In the genomic region with DNA sequence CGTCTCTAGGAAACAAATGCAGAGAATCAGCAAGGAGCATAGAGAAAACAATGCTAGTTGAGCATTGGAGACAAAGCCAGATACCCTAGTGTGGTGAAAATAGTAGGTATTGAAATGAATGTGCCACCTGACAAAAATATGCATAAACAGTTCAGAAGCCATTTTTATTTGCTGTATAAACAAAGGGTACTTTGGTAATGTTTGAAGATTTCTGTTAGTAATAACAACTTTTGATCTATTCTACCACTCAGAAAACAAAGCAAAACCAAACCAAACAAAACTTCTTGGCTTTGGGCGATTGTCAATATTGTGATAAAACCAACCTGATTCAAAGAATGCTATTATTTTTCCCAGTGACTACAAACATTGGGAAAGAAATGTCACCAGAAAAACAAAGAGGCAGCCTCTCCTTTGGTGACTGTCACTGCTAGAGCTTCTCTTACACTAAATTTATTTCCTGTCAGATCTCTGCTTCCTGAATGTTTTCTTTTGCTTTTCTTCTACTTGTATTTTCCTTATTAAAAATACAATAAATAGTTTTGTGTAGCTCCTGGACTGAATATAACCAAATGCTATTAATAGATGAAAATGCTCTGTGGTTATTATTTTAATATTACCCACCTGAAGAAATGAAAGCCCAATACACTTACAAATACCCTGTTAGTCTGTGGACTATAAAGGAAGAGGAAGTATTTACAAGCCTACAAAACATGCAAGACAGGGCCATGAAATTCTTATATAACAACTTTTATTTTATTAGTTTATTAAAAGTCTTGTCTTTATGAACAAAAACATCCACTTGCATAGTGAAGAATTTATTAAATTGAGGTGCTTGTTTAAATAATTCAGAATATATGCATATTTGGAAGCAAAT, we compare ENCODE assay signal across 2 cellular contexts.
TF ChIP-seq lines count a peak whose summit lies in the region.

No MANE protein-coding gene starts in this region.

TF ChIP-seq in GM23338, 12 proteins besides CTCF, POLR2A, EP300 and RAD21 (continues in another document):
- TF ChIP-seq, protein P1, sequence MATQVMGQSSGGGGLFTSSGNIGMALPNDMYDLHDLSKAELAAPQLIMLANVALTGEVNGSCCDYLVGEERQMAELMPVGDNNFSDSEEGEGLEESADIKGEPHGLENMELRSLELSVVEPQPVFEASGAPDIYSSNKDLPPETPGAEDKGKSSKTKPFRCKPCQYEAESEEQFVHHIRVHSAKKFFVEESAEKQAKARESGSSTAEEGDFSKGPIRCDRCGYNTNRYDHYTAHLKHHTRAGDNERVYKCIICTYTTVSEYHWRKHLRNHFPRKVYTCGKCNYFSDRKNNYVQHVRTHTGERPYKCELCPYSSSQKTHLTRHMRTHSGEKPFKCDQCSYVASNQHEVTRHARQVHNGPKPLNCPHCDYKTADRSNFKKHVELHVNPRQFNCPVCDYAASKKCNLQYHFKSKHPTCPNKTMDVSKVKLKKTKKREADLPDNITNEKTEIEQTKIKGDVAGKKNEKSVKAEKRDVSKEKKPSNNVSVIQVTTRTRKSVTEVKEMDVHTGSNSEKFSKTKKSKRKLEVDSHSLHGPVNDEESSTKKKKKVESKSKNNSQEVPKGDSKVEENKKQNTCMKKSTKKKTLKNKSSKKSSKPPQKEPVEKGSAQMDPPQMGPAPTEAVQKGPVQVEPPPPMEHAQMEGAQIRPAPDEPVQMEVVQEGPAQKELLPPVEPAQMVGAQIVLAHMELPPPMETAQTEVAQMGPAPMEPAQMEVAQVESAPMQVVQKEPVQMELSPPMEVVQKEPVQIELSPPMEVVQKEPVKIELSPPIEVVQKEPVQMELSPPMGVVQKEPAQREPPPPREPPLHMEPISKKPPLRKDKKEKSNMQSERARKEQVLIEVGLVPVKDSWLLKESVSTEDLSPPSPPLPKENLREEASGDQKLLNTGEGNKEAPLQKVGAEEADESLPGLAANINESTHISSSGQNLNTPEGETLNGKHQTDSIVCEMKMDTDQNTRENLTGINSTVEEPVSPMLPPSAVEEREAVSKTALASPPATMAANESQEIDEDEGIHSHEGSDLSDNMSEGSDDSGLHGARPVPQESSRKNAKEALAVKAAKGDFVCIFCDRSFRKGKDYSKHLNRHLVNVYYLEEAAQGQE (IDR thresholded peaks at IDR 0.05; ENCODE audit: unreplicated experiment): no peak
- no peak for TF ChIP-seq ZNF331 (CRISPR knock-in tag; IDR thresholded peaks at IDR 0.05; ENCODE audit: low read depth)
- TF ChIP-seq EZH2 (IDR thresholded peaks at IDR 0.05; ENCODE audit: low read depth, unreplicated experiment): no peak
- TF ChIP-seq, protein P2, sequence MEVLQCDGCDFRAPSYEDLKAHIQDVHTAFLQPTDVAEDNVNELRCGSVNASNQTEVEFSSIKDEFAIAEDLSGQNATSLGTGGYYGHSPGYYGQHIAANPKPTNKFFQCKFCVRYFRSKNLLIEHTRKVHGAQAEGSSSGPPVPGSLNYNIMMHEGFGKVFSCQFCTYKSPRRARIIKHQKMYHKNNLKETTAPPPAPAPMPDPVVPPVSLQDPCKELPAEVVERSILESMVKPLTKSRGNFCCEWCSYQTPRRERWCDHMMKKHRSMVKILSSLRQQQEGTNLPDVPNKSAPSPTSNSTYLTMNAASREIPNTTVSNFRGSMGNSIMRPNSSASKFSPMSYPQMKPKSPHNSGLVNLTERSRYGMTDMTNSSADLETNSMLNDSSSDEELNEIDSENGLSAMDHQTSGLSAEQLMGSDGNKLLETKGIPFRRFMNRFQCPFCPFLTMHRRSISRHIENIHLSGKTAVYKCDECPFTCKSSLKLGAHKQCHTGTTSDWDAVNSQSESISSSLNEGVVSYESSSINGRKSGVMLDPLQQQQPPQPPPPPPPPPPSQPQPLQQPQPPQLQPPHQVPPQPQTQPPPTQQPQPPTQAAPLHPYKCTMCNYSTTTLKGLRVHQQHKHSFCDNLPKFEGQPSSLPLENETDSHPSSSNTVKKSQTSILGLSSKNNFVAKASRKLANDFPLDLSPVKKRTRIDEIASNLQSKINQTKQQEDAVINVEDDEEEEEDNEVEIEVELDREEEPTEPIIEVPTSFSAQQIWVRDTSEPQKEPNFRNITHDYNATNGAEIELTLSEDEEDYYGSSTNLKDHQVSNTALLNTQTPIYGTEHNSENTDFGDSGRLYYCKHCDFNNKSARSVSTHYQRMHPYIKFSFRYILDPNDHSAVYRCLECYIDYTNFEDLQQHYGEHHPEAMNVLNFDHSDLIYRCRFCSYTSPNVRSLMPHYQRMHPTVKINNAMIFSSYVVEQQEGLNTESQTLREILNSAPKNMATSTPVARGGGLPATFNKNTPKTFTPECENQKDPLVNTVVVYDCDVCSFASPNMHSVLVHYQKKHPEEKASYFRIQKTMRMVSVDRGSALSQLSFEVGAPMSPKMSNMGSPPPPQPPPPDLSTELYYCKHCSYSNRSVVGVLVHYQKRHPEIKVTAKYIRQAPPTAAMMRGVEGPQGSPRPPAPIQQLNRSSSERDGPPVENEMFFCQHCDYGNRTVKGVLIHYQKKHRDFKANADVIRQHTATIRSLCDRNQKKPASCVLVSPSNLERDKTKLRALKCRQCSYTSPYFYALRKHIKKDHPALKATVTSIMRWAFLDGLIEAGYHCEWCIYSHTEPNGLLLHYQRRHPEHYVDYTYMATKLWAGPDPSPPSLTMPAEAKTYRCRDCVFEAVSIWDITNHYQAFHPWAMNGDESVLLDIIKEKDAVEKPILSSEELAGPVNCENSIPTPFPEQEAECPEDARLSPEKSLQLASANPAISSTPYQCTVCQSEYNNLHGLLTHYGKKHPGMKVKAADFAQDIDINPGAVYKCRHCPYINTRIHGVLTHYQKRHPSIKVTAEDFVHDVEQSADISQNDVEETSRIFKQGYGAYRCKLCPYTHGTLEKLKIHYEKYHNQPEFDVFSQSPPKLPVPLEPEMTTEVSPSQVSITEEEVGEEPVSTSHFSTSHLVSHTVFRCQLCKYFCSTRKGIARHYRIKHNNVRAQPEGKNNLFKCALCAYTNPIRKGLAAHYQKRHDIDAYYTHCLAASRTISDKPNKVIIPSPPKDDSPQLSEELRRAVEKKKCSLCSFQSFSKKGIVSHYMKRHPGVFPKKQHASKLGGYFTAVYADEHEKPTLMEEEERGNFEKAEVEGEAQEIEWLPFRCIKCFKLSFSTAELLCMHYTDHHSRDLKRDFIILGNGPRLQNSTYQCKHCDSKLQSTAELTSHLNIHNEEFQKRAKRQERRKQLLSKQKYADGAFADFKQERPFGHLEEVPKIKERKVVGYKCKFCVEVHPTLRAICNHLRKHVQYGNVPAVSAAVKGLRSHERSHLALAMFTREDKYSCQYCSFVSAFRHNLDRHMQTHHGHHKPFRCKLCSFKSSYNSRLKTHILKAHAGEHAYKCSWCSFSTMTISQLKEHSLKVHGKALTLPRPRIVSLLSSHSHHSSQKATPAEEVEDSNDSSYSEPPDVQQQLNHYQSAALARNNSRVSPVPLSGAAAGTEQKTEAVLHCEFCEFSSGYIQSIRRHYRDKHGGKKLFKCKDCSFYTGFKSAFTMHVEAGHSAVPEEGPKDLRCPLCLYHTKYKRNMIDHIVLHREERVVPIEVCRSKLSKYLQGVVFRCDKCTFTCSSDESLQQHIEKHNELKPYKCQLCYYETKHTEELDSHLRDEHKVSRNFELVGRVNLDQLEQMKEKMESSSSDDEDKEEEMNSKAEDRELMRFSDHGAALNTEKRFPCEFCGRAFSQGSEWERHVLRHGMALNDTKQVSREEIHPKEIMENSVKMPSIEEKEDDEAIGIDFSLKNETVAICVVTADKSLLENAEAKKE (CRISPR knock-in tag; IDR thresholded peaks at IDR 0.05): no peak
- no peak for TF ChIP-seq ZNF114 (CRISPR knock-in tag; IDR thresholded peaks at IDR 0.05)
- TF ChIP-seq, protein P3, sequence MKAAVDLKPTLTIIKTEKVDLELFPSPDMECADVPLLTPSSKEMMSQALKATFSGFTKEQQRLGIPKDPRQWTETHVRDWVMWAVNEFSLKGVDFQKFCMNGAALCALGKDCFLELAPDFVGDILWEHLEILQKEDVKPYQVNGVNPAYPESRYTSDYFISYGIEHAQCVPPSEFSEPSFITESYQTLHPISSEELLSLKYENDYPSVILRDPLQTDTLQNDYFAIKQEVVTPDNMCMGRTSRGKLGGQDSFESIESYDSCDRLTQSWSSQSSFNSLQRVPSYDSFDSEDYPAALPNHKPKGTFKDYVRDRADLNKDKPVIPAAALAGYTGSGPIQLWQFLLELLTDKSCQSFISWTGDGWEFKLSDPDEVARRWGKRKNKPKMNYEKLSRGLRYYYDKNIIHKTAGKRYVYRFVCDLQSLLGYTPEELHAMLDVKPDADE (IDR thresholded peaks at IDR 0.05): no peak
- TF ChIP-seq NANOG (IDR thresholded peaks at IDR 0.05; ENCODE audit: borderline replicate concordance): no peak

TF ChIP-seq in HepG2, 621 proteins besides CTCF, POLR2A, EP300 and RAD21 (continues in another document):
- TF ChIP-seq, protein P4, sequence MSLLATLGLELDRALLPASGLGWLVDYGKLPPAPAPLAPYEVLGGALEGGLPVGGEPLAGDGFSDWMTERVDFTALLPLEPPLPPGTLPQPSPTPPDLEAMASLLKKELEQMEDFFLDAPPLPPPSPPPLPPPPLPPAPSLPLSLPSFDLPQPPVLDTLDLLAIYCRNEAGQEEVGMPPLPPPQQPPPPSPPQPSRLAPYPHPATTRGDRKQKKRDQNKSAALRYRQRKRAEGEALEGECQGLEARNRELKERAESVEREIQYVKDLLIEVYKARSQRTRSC (CRISPR knock-in tag; IDR thresholded peaks at IDR 0.05; ENCODE audit: low read depth): no peak
- peak; percentile 70 for TF ChIP-seq CREM (IDR thresholded peaks at IDR 0.05)
- no peak for TF ChIP-seq CREM (CRISPR knock-in tag; IDR thresholded peaks at IDR 0.05)
- no peak for TF ChIP-seq ZNF510 (CRISPR knock-in tag; IDR thresholded peaks at IDR 0.05; ENCODE audit: low read depth)
- no peak for TF ChIP-seq EED (CRISPR knock-in tag; IDR thresholded peaks at IDR 0.05)
- TF ChIP-seq, protein P5, sequence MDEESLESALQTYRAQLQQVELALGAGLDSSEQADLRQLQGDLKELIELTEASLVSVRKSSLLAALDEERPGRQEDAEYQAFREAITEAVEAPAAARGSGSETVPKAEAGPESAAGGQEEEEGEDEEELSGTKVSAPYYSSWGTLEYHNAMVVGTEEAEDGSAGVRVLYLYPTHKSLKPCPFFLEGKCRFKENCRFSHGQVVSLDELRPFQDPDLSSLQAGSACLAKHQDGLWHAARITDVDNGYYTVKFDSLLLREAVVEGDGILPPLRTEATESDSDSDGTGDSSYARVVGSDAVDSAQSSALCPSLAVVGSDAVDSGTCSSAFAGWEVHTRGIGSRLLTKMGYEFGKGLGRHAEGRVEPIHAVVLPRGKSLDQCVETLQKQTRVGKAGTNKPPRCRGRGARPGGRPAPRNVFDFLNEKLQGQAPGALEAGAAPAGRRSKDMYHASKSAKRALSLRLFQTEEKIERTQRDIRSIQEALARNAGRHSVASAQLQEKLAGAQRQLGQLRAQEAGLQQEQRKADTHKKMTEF (CRISPR knock-in tag; IDR thresholded peaks at IDR 0.05): peak; percentile 65
- TF ChIP-seq, protein P6, sequence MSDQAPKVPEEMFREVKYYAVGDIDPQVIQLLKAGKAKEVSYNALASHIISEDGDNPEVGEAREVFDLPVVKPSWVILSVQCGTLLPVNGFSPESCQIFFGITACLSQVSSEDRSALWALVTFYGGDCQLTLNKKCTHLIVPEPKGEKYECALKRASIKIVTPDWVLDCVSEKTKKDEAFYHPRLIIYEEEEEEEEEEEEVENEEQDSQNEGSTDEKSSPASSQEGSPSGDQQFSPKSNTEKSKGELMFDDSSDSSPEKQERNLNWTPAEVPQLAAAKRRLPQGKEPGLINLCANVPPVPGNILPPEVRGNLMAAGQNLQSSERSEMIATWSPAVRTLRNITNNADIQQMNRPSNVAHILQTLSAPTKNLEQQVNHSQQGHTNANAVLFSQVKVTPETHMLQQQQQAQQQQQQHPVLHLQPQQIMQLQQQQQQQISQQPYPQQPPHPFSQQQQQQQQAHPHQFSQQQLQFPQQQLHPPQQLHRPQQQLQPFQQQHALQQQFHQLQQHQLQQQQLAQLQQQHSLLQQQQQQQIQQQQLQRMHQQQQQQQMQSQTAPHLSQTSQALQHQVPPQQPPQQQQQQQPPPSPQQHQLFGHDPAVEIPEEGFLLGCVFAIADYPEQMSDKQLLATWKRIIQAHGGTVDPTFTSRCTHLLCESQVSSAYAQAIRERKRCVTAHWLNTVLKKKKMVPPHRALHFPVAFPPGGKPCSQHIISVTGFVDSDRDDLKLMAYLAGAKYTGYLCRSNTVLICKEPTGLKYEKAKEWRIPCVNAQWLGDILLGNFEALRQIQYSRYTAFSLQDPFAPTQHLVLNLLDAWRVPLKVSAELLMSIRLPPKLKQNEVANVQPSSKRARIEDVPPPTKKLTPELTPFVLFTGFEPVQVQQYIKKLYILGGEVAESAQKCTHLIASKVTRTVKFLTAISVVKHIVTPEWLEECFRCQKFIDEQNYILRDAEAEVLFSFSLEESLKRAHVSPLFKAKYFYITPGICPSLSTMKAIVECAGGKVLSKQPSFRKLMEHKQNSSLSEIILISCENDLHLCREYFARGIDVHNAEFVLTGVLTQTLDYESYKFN (CRISPR knock-in tag; conservative IDR thresholded peaks at IDR 0.05): peak; percentile 69
- TF ChIP-seq ASH2L (IDR thresholded peaks at IDR 0.05; ENCODE audit: insufficient read length, low read depth, low read length): peak; percentile 40
- TF ChIP-seq BCL6 (CRISPR knock-in tag; IDR thresholded peaks at IDR 0.05): peak; percentile 64
- TF ChIP-seq HHEX (CRISPR knock-in tag; IDR thresholded peaks at IDR 0.05): peak; percentile 55; the same call in 1 of the 2 replicates
- TF ChIP-seq, protein P7, sequence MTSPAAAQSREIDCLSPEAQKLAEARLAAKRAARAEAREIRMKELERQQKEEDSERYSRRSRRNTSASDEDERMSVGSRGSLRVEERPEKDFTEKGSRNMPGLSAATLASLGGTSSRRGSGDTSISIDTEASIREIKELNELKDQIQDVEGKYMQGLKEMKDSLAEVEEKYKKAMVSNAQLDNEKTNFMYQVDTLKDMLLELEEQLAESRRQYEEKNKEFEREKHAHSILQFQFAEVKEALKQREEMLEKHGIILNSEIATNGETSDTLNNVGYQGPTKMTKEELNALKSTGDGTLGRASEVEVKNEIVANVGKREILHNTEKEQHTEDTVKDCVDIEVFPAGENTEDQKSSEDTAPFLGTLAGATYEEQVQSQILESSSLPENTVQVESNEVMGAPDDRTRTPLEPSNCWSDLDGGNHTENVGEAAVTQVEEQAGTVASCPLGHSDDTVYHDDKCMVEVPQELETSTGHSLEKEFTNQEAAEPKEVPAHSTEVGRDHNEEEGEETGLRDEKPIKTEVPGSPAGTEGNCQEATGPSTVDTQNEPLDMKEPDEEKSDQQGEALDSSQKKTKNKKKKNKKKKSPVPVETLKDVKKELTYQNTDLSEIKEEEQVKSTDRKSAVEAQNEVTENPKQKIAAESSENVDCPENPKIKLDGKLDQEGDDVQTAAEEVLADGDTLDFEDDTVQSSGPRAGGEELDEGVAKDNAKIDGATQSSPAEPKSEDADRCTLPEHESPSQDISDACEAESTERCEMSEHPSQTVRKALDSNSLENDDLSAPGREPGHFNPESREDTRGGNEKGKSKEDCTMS (CRISPR knock-in tag; conservative IDR thresholded peaks at IDR 0.05): no peak
